1 cellular context compared by ENCODE assay signal in the genomic region with DNA sequence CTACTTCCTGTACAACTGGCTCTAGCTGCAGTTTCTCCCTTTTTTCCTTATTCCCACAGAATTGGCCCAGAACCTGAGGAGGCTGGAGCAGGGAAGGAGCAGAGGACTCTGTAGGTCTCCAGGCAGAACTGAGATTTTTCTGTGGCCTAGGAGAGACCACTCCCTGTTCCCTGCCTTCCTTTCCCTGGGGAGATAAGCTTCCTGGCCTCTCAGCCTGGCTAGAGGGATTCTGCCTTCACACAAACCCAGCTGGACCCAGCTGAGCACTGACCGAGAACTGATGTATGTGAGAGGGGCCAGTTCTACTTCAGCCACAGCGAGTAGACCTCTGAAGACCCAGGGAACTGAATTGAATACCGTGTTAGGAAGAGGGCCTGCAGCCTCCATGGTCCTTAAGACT.
TF ChIP-seq lines count a peak whose summit lies in the region.

No MANE protein-coding gene starts in this region.

TF ChIP-seq in IMR-90, 13 proteins besides CTCF, POLR2A, EP300 and RAD21:
- TF ChIP-seq BHLHE40 (IDR thresholded peaks at IDR 0.05; ENCODE audit: low read depth, low read length) (no peak), RCOR1 (IDR thresholded peaks at IDR 0.05; ENCODE audit: insufficient replicate concordance, low read length) (no peak), USF2 (IDR thresholded peaks at IDR 0.05; ENCODE audit: low read depth, low read length) (no peak), CEBPB (IDR thresholded peaks at IDR 0.05; ENCODE audit: low read depth, low read length) (no peak), MAZ (IDR thresholded peaks at IDR 0.05; ENCODE audit: borderline replicate concordance, low read depth, low read length) (no peak), CHD1 (IDR thresholded peaks at IDR 0.05; ENCODE audit: low read depth, low read length) (no peak), SMC3 (IDR thresholded peaks at IDR 0.05; ENCODE audit: low read depth, low read length) (no peak), FOS (IDR thresholded peaks at IDR 0.05; ENCODE audit: low read depth, low read length) (no peak), ELK1 (IDR thresholded peaks at IDR 0.05; ENCODE audit: borderline replicate concordance, low read depth, low read length) (no peak), MXI1 (IDR thresholded peaks at IDR 0.05; ENCODE audit: borderline replicate concordance, low read depth, low read length) (no peak), NFE2L2 (IDR thresholded peaks at IDR 0.05; ENCODE audit: low read depth, low read length) (no peak), RFX5 (IDR thresholded peaks at IDR 0.05; ENCODE audit: low read depth, low read length) (no peak), MAFK (IDR thresholded peaks at IDR 0.05; ENCODE audit: low read depth, low read length) (no peak)
